Comparison of ENCODE assay signal across 13 cellular contexts in the genomic region with DNA sequence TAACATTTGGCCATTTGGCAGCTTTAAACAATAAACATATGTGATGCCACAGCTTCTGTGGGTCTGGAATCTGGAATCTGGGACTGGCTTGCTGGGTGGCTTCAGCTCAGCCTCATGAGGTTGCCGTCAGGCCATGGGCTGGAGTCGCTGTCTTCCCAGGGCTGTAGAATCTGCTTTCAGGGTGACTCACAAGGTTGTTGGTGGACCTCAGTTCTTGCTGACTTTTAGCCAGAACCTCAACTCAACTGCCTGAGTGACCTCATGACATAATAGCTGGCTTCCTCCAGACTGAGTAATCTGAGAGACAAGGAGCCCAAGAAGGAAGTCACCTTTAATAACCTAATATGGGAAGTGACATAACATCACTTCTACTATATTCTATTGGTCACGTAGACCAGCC. TPM values are rescaled to one million over a fixed set of nuclear protein-coding genes. Genes with fewer than 3 reads are reported as not detected.
DNase-seq lines count a peak whose midpoint lies in the region; ATAC-seq and TF ChIP-seq lines count a peak whose summit lies in the region.
"Had no signal": no experiment of that assay in that cellular context is flagged by ENCODE, and none has a peak within 500 bp of the region (broad histone marks: within the 10 kb centered on the region; RNA-seq: fewer than 3 reads in every experiment).

No MANE protein-coding gene starts in this region.

- POLR2A ChIA-PET in MCF 10A (lab: Yijun Ruan, JAX) = interaction anchor here (1.6 kb wide), 1 partner anchor 62 kb away, joined by 4 read pairs; no protein-coding TSS in a partner anchor

- peaks cover 58% of the 10 kb centered on the region for H3K36me3 Mint-ChIP-seq in MCF 10A (ENCODE audit: insufficient read depth, unreplicated experiment)
- peaks cover 54% of the 10 kb centered on the region for H3K36me3 Mint-ChIP-seq in activated naive CD8-positive, alpha-beta T cell treated with anti-CD3 and anti-CD28 coated beads for 36 hours

- ATAC-seq in foreskin keratinocyte (peak; percentile 54), upper lobe of left lung (ENCODE audit: low FRiP score in 2 of 2) (peak; percentile 22 to 87), HG02798 (IDR thresholded peaks at IDR 0.05; ENCODE audit: poor library complexity, unreplicated experiment) (no peak)

- H3K36me3 ChIP-seq in breast epithelium (no peaks in the 10 kb centered on the region), upper lobe of left lung (peaks cover 0 to 27% (median 6%) of the 10 kb centered on the region in 4 donors)

- no peak for TF ChIP-seq CTCF in MCF 10A (IDR thresholded peaks at IDR 0.05; ENCODE audit: unreplicated experiment)
- TF ChIP-seq CTCF in breast epithelium (IDR thresholded peaks at IDR 0.05) = no peak
- no peak for TF ChIP-seq CTCF in foreskin keratinocyte (conservative IDR thresholded peaks at IDR 0.05)
- no peak for TF ChIP-seq CTCF in upper lobe of left lung (IDR thresholded peaks at IDR 0.05)
- no peak for TF ChIP-seq CTCF in coronary artery (IDR thresholded peaks at IDR 0.05)

- CTCF ChIA-PET in MCF 10A (lab: Yijun Ruan, JAX) = interaction anchor here (0.6 to 0.7 kb wide), 3 partner anchors 12 to 105 kb away, joined by 3 to 5 read pairs (median 3); no protein-coding TSS in a partner anchor

- H3K27me3 Mint-ChIP-seq in MCF 10A (ENCODE audit: insufficient read depth, unreplicated experiment) = no peaks in the 10 kb centered on the region
- H3K27me3 Mint-ChIP-seq in activated naive CD8-positive, alpha-beta T cell treated with anti-CD3 and anti-CD28 coated beads for 36 hours = no peaks in the 10 kb centered on the region
- H3K27me3 Mint-ChIP-seq: natural killer cell treated with Interleukin-12 subunit alpha and Interleukin-12 subunit beta and Interleukin-15 and Interleukin-18, amount 100 ng/mL, for 72 hours had no signal

- TF ChIP-seq EP300 in upper lobe of left lung (IDR thresholded peaks at IDR 0.05) = no peak

- H3K4me3 ChIP-seq in breast epithelium (no peak overlapping the region), upper lobe of left lung (no peak overlapping the region), coronary artery (no peak overlapping the region)
- H3K4me3 ChIP-seq: BLaER1, esophagus squamous epithelium had no signal

- 85 to 100% methylated on average over 3 of the region's 3 CpGs for WGBS in upper lobe of left lung, 2 donors

- H3K27me3 ChIP-seq in breast epithelium (no peaks in the 10 kb centered on the region), foreskin keratinocyte (no peaks in the 10 kb centered on the region), upper lobe of left lung (no peaks in the 10 kb centered on the region)
- H3K27me3 ChIP-seq: BLaER1, esophagus squamous epithelium had no signal

- H3K4me1 Mint-ChIP-seq in MCF 10A (ENCODE audit: insufficient read depth, unreplicated experiment) = no peaks in the 10 kb centered on the region
- H3K4me1 Mint-ChIP-seq in activated naive CD8-positive, alpha-beta T cell treated with anti-CD3 and anti-CD28 coated beads for 36 hours = peaks cover 18% of the 10 kb centered on the region

- BruUV-seq in MCF 10A (replicated peaks; lab: Mats Ljungman, UMichigan) = no TSS peak

- H3K27ac ChIP-seq in breast epithelium = no peak overlapping the region
- H3K27ac ChIP-seq in foreskin keratinocyte = no peak overlapping the region
- H3K27ac ChIP-seq in upper lobe of left lung = no peak overlapping the region
- H3K27ac ChIP-seq in coronary artery = no peak overlapping the region
- H3K27ac ChIP-seq: BLaER1 had no signal

- no peak overlapping the region for H3K27ac Mint-ChIP-seq in MCF 10A (ENCODE audit: low read depth, unreplicated experiment)
- no peak overlapping the region for H3K27ac Mint-ChIP-seq in activated naive CD8-positive, alpha-beta T cell treated with anti-CD3 and anti-CD28 coated beads for 36 hours
- H3K27ac Mint-ChIP-seq: natural killer cell treated with Interleukin-12 subunit alpha and Interleukin-12 subunit beta and Interleukin-15 and Interleukin-18, amount 100 ng/mL, for 72 hours had no signal

- intact Hi-C loops in MCF 10A (cut with micrococcal nuclease) = no loop called here
- intact Hi-C loops in breast epithelium (cut with DNase I; ENCODE audit: low total_unique reads) = no loop called here

- no peaks in the 10 kb centered on the region for H3K9me3 ChIP-seq in breast epithelium
- H3K9me3 ChIP-seq in upper lobe of left lung = no peaks in the 10 kb centered on the region
- H3K9me3 ChIP-seq: esophagus squamous epithelium had no signal

- no peaks in the 10 kb centered on the region for H3K4me1 ChIP-seq in breast epithelium
- peaks cover 5% of the 10 kb centered on the region for H3K4me1 ChIP-seq in foreskin keratinocyte
- H3K4me1 ChIP-seq in upper lobe of left lung = no peaks in the 10 kb centered on the region
- H3K4me1 ChIP-seq: BLaER1, esophagus squamous epithelium had no signal

- no peaks in the 10 kb centered on the region for H3K9me3 Mint-ChIP-seq in MCF 10A (ENCODE audit: unreplicated experiment)
- peaks cover 5% of the 10 kb centered on the region for H3K9me3 Mint-ChIP-seq in activated naive CD8-positive, alpha-beta T cell treated with anti-CD3 and anti-CD28 coated beads for 36 hours
- H3K9me3 Mint-ChIP-seq: natural killer cell treated with Interleukin-12 subunit alpha and Interleukin-12 subunit beta and Interleukin-15 and Interleukin-18, amount 100 ng/mL, for 72 hours had no signal

- TF ChIP-seq POLR2A in breast epithelium (IDR thresholded peaks at IDR 0.05) (no peak), upper lobe of left lung (IDR thresholded peaks at IDR 0.05) (no peak)

- DNase-seq in MCF 10A (ENCODE audit: unreplicated experiment) (peak; percentile 68), breast epithelium (ENCODE audit: low spot score in 2 of 2) (no peak), T1000 (lab: John Stamatoyannopoulos, UW) (peak; percentile 7), foreskin keratinocyte (peak in 1 of 2 donors; percentile 53), upper lobe of left lung (no peak), coronary artery (ENCODE audit: low spot score) (no peak)
- DNase-seq in activated naive CD8-positive, alpha-beta T cell treated with anti-CD3 and anti-CD28 coated beads for 36 hours = no peak
- DNase-seq: activated T-cell treated with anti-CD3 and anti-CD28 coated beads for 4 hours, esophagus squamous epithelium, MM.1S had no signal

- H3K4me3 Mint-ChIP-seq in MCF 10A (ENCODE audit: unreplicated experiment) = no peak overlapping the region
- no peak overlapping the region for H3K4me3 Mint-ChIP-seq in activated naive CD8-positive, alpha-beta T cell treated with anti-CD3 and anti-CD28 coated beads for 36 hours
- H3K4me3 Mint-ChIP-seq: natural killer cell treated with Interleukin-12 subunit alpha and Interleukin-12 subunit beta and Interleukin-15 and Interleukin-18, amount 100 ng/mL, for 72 hours had no signal

RNA-seq across cellular contexts. Expression of a gene that starts 44.6 kb away (rescaled TPM):
- total RNA-seq in MCF 10A (2022) = 14.0 and 14.1 TPM in 2 replicates
- total RNA-seq in breast epithelium = 10 to 100 TPM; 10.2 to 73.8 (median 42.6) TPM
- 22.5 and 35.7 TPM in 2 replicates for total RNA-seq in foreskin keratinocyte
- 16.9 and 25.7 TPM in 2 replicates for polyA plus RNA-seq in foreskin keratinocyte
- 100 to 1,000 TPM in 4 of 6 donors, 10 to 100 TPM in 2; 16.8 to 178 (median 139) TPM for total RNA-seq in upper lobe of left lung
- 1 to 10 TPM; 1.1 to 1.4 TPM for total RNA-seq in activated naive CD8-positive, alpha-beta T cell treated with anti-CD3 and anti-CD28 coated beads for 36 hours

Comparison
In these comparisons a context has a peak if more than half of its experiments do, and no peak if none do; other contexts are left out.
1. DNase-seq: peak in MCF 10A (single experiment) and T1000 (single experiment); none in breast epithelium (0 of 2), upper lobe of left lung (0 of 2), coronary artery (single experiment) and activated naive CD8-positive, alpha-beta T cell treated with anti-CD3 and anti-CD28 coated beads for 36 hours (single experiment).